In genomic region chr4:20997886-20998285, GRCh38 we compare ENCODE assay signal across 37 cellular contexts.
"Had no signal": no experiment of that assay in that cellular context is flagged by ENCODE, and none has a peak within 500 bp of the region (broad histone marks: within the 10 kb centered on the region; RNA-seq: fewer than 3 reads in every experiment).

No MANE protein-coding gene starts in this region.

- ATAC-seq: activated naive CD4-positive, alpha-beta T cell treated with anti-CD3 and anti-CD28 coated beads, Interleukin-2, amount 50 U/mL, for 72 hours; activated naive CD8-positive, alpha-beta T cell treated with anti-CD3 and anti-CD28 coated beads, Interleukin-2, amount 50 U/mL, for 24 hours; activated T-cell treated with anti-CD3 and anti-CD28 coated beads, Interleukin-2, amount 50 U/mL, for 4 hours; activated T-cell treated with anti-CD3 and anti-CD28 coated beads, Interleukin-2, amount 50 U/mL, for 72 hours; activated T-helper 17 cell treated with anti-CD3 and anti-CD28 coated beads, Interleukin-2, amount 50 U/mL, for 72 hours; body of pancreas had no signal

- H3K36me3 Mint-ChIP-seq: activated naive CD4-positive, alpha-beta T cell treated with anti-CD3 and anti-CD28 coated beads, Interleukin-2, amount 10 ng/mL, durations not matched to agents 7 days and 5 days; activated naive CD4-positive, alpha-beta T cell treated with anti-CD3 and anti-CD28 coated beads, Interleukin-2, amount 50 U/mL, for 24 hours; activated naive CD4-positive, alpha-beta T cell treated with anti-CD3 and anti-CD28 coated beads, Interleukin-2, amount 50 U/mL, for 72 hours; activated naive CD8-positive, alpha-beta T cell; activated naive CD8-positive, alpha-beta T cell treated with anti-CD3 and anti-CD28 coated beads for 36 hours; activated naive CD8-positive, alpha-beta T cell treated with anti-CD3 and anti-CD28 coated beads, Interleukin-2, amount 10 ng/mL, durations not matched to agents 7 days and 5 days; brain had no signal

- H3K36me3 ChIP-seq: adrenal gland, ascending aorta, brain microvascular endothelial cell, breast epithelium, cardiac muscle cell had no signal

- H3K9me3 ChIP-seq: adrenal gland, ascending aorta, body of pancreas, breast epithelium had no signal

- H3K4me3 ChIP-seq: adrenal gland, ascending aorta, body of pancreas, breast epithelium, cardiac muscle cell had no signal

- H3K27me3 Mint-ChIP-seq: activated naive CD4-positive, alpha-beta T cell treated with anti-CD3 and anti-CD28 coated beads, Interleukin-2, amount 10 ng/mL, durations not matched to agents 7 days and 5 days; activated naive CD4-positive, alpha-beta T cell treated with anti-CD3 and anti-CD28 coated beads, Interleukin-2, amount 50 U/mL, for 24 hours; activated naive CD8-positive, alpha-beta T cell; activated naive CD8-positive, alpha-beta T cell treated with anti-CD3 and anti-CD28 coated beads for 36 hours; activated naive CD8-positive, alpha-beta T cell treated with anti-CD3 and anti-CD28 coated beads, Interleukin-2, amount 10 ng/mL, durations not matched to agents 7 days and 5 days; activated naive CD8-positive, alpha-beta T cell treated with anti-CD3 and anti-CD28 coated beads, Interleukin-2, amount 50 U/mL, for 24 hours; activated T-cell treated with anti-CD3 and anti-CD28 coated beads, Interleukin-2, amount 50 U/mL, for 24 hours; activated T-helper 17 cell treated with anti-CD3 and anti-CD28 coated beads, Interleukin-2, amount 50 U/mL, for 72 hours; brain; central memory CD8-positive, alpha-beta T cell had no signal

- H3K27ac Mint-ChIP-seq: activated naive CD4-positive, alpha-beta T cell treated with anti-CD3 and anti-CD28 coated beads for 36 hours; activated naive CD4-positive, alpha-beta T cell treated with anti-CD3 and anti-CD28 coated beads, Interleukin-2, amount 10 ng/mL, durations not matched to agents 7 days and 5 days; activated naive CD4-positive, alpha-beta T cell treated with anti-CD3 and anti-CD28 coated beads, Interleukin-2, amount 50 U/mL, for 24 hours; activated naive CD4-positive, alpha-beta T cell treated with anti-CD3 and anti-CD28 coated beads, Interleukin-2, amount 50 U/mL, for 72 hours; activated naive CD8-positive, alpha-beta T cell; activated naive CD8-positive, alpha-beta T cell treated with anti-CD3 and anti-CD28 coated beads for 36 hours; activated naive CD8-positive, alpha-beta T cell treated with anti-CD3 and anti-CD28 coated beads, Interleukin-2, amount 10 ng/mL, durations not matched to agents 7 days and 5 days; activated naive CD8-positive, alpha-beta T cell treated with anti-CD3 and anti-CD28 coated beads, Interleukin-2, amount 50 U/mL, for 24 hours; activated T-cell treated with anti-CD3 and anti-CD28 coated beads, Interleukin-2, amount 50 U/mL, for 24 hours; activated T-cell treated with anti-CD3 and anti-CD28 coated beads, Interleukin-2, amount 50 U/mL, for 72 hours; activated T-helper 1 cell treated with anti-CD3 and anti-CD28 coated beads, Interleukin-12 subunit alpha, Interleukin-12 subunit beta, Interleukin-2, Interleukin-4 antibody, amounts not matched to agents 30 ng/mL and 10 ng/mL and 1 ng/mL, durations not matched to agents 14 hours and 24 hours and 36 hours; activated T-helper 17 cell treated with anti-CD3 and anti-CD28 coated beads, Interleukin-2, amount 50 U/mL, for 72 hours; activated T-helper 2 cell treated with anti-CD3 and anti-CD28 coated beads, Interferon-gamma antibody, Interleukin-2, Interleukin-4, amounts not matched to agents 10 μg/mL and 5 μg/mL and 100 μg/mL, durations not matched to agents 14 hours and 24 hours and 36 hours; brain had no signal

- H3K4me3 Mint-ChIP-seq: activated naive CD4-positive, alpha-beta T cell treated with anti-CD3 and anti-CD28 coated beads for 36 hours; activated naive CD4-positive, alpha-beta T cell treated with anti-CD3 and anti-CD28 coated beads, Interleukin-2, amount 10 ng/mL, durations not matched to agents 7 days and 5 days; activated naive CD4-positive, alpha-beta T cell treated with anti-CD3 and anti-CD28 coated beads, Interleukin-2, amount 50 U/mL, for 24 hours; activated naive CD8-positive, alpha-beta T cell; activated naive CD8-positive, alpha-beta T cell treated with anti-CD3 and anti-CD28 coated beads for 36 hours; activated naive CD8-positive, alpha-beta T cell treated with anti-CD3 and anti-CD28 coated beads, Interleukin-2, amount 10 ng/mL, durations not matched to agents 7 days and 5 days; activated naive CD8-positive, alpha-beta T cell treated with anti-CD3 and anti-CD28 coated beads, Interleukin-2, amount 50 U/mL, for 24 hours; activated T-cell treated with anti-CD3 and anti-CD28 coated beads, Interleukin-2, amount 50 U/mL, for 24 hours; activated T-cell treated with anti-CD3 and anti-CD28 coated beads, Interleukin-2, amount 50 U/mL, for 4 hours; activated T-cell treated with anti-CD3 and anti-CD28 coated beads, Interleukin-2, amount 50 U/mL, for 72 hours; activated T-helper 1 cell treated with anti-CD3 and anti-CD28 coated beads, Interleukin-12 subunit alpha, Interleukin-12 subunit beta, Interleukin-2, Interleukin-4 antibody, amounts not matched to agents 30 ng/mL and 10 ng/mL and 1 ng/mL, durations not matched to agents 14 hours and 24 hours and 36 hours; activated T-helper 17 cell treated with anti-CD3 and anti-CD28 coated beads, Interleukin-2, amount 50 U/mL, for 72 hours; brain; central memory CD8-positive, alpha-beta T cell had no signal

- H3K27ac ChIP-seq: adrenal gland, ascending aorta, body of pancreas, brain microvascular endothelial cell, breast epithelium, cardiac muscle cell had no signal

- DNase-seq: activated effector memory CD4-positive, alpha-beta T cell treated with anti-CD3 and anti-CD28 coated beads, Interleukin-2, amount 50 U/mL, for 16 hours; activated effector memory CD4-positive, alpha-beta T cell treated with Interleukin-2 at 50 U/mL for 16 hours; activated gamma-delta T cell; activated gamma-delta T cell treated with Interleukin-2 at 50 U/mL for 16 hours; activated naive CD4-positive, alpha-beta T cell; activated naive CD4-positive, alpha-beta T cell treated with anti-CD3 and anti-CD28 coated beads for 36 hours; activated naive CD4-positive, alpha-beta T cell treated with anti-CD3 and anti-CD28 coated beads, Interleukin-2, amount 10 ng/mL, durations not matched to agents 7 days and 5 days; activated naive CD4-positive, alpha-beta T cell treated with anti-CD3 and anti-CD28 coated beads, Interleukin-2, amount 50 U/mL, for 16 hours; activated naive CD4-positive, alpha-beta T cell treated with Interleukin-2 at 50 U/mL for 16 hours; activated naive CD8-positive, alpha-beta T cell treated with anti-CD3 and anti-CD28 coated beads for 36 hours; activated naive CD8-positive, alpha-beta T cell treated with anti-CD3 and anti-CD28 coated beads, Interleukin-2, amount 10 ng/mL, durations not matched to agents 7 days and 5 days; activated naive CD8-positive, alpha-beta T cell treated with anti-CD3 and anti-CD28 coated beads, Interleukin-2, amount 50 U/mL, for 24 hours; activated T-cell treated with anti-CD3 and anti-CD28 coated beads, Interleukin-2, amount 50 U/mL, for 24 hours; activated T-cell treated with anti-CD3 and anti-CD28 coated beads, Interleukin-2, amount 50 U/mL, for 4 hours; activated T-cell treated with anti-CD3 and anti-CD28 coated beads, Interleukin-2, amount 50 U/mL, for 48 hours; activated T-cell treated with anti-CD3 and anti-CD28 coated beads, Interleukin-2, amount 50 U/mL, for 72 hours; adrenal gland; amniotic stem cell; amygdala; anterior cingulate cortex; aorta; body of pancreas; brain microvascular endothelial cell; caudate nucleus; central memory CD4-positive, alpha-beta T cell; cerebellar nuclear complex had no signal

- H3K4me1 Mint-ChIP-seq: brain; central memory CD8-positive, alpha-beta T cell had no signal

- H3K9me3 Mint-ChIP-seq: activated naive CD4-positive, alpha-beta T cell treated with anti-CD3 and anti-CD28 coated beads for 36 hours; activated naive CD4-positive, alpha-beta T cell treated with anti-CD3 and anti-CD28 coated beads, Interleukin-2, amount 50 U/mL, for 24 hours; activated T-cell treated with anti-CD3 and anti-CD28 coated beads, Interleukin-2, amount 50 U/mL, for 4 hours; activated T-helper 1 cell treated with anti-CD3 and anti-CD28 coated beads, Interleukin-12 subunit alpha, Interleukin-12 subunit beta, Interleukin-2, Interleukin-4 antibody, amounts not matched to agents 30 ng/mL and 10 ng/mL and 1 ng/mL, durations not matched to agents 14 hours and 24 hours and 36 hours; activated T-helper 17 cell treated with anti-CD3 and anti-CD28 coated beads, Interleukin-2, amount 50 U/mL, for 72 hours; brain had no signal

- H3K27me3 ChIP-seq: adrenal gland, ascending aorta, body of pancreas, brain microvascular endothelial cell, breast epithelium, cardiac muscle cell had no signal

- H3K4me1 ChIP-seq: adrenal gland, ascending aorta, body of pancreas, breast epithelium had no signal
